1 cellular context compared by ENCODE assay signal in the genomic region with DNA sequence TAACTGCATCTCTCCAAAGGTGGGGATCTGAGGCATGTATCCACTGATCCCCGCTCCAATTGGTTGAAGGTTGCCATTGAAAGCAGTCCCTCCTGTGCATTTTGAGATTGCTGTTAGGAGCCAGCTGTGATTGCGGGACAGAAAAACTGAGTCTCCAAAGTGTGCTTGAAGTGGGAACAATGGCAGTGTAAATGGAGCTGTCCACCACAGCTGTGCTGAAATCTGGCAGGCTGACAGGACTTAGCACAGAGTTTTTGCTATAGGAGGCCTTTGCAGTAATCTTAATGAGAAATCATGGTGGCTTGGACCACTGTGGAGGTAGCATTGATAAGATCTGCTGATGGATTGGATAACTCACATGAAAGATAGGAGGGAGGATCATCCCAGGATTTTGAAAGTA.
TF ChIP-seq lines count a peak whose summit lies in the region.

No MANE protein-coding gene starts in this region.

TF ChIP-seq in H1, 55 proteins besides CTCF, POLR2A, EP300 and RAD21:
- TF ChIP-seq, protein P1, sequence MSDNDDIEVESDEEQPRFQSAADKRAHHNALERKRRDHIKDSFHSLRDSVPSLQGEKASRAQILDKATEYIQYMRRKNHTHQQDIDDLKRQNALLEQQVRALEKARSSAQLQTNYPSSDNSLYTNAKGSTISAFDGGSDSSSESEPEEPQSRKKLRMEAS (IDR thresholded peaks at IDR 0.05) = 0 out of 2 replicates have a peak, but pooled peaks have one; percentile 18
- TF ChIP-seq YY1 (IDR thresholded peaks at IDR 0.05; ENCODE audit: low read depth, low read length) (peak; percentile 75; the same call in 1 of the 2 replicates), TEAD4 (IDR thresholded peaks at IDR 0.05; ENCODE audit: low read depth, low read length) (no peak), RBBP5 (IDR thresholded peaks at IDR 0.05; ENCODE audit: borderline replicate concordance, low read depth, low read length) (no peak), SAP30 (IDR thresholded peaks at IDR 0.05; ENCODE audit: insufficient read depth, insufficient replicate concordance, low read length) (no peak), SIN3A (conservative IDR thresholded peaks at IDR 0.05 in 1 of 2, IDR thresholded peaks at IDR 0.05 in 1 of 2; ENCODE audit: low read depth in 1 of 2, low read length in 2 of 2) (peak; percentile 83 to 91; a peak in 3 of 4 replicates)
